15 cellular contexts compared by ENCODE assay signal in genomic region chrX:21166302-21166982, GRCh38.
A peak's percentile ranks its signal among the peaks of the same experiment; 100 is the strongest.
DNase-seq lines count a peak whose midpoint lies in the region; ATAC-seq and TF ChIP-seq lines count a peak whose summit lies in the region.
"Had no signal": no experiment of that assay in that cellular context is flagged by ENCODE, and none has a peak within 500 bp of the region (broad histone marks: within the 10 kb centered on the region; RNA-seq: fewer than 3 reads in every experiment).

No MANE protein-coding gene starts in this region.

- H2BK5ac ChIP-seq in mesenchymal stem cell (ENCODE audit: low read depth, low read length, poor library complexity, severe bottlenecking): no peak overlapping the region

- no TSS peak for BruUV-seq in A673 (replicated peaks; lab: Mats Ljungman, UMichigan)

- H2AK5ac ChIP-seq in mesenchymal stem cell (ENCODE audit: low read length, severe bottlenecking): no peak overlapping the region

- no peaks in the 10 kb centered on the region for H3K9me3 Mint-ChIP-seq in CD4-positive, alpha-beta T cell
- H3K9me3 Mint-ChIP-seq: activated T-cell treated with anti-CD3 and anti-CD28 coated beads, Interleukin-2, amount 50 U/mL, for 24 hours; memory B cell had no signal

- H2BK15ac ChIP-seq in mesenchymal stem cell (ENCODE audit: low read depth, poor library complexity, severe bottlenecking): no peak overlapping the region

- peak; percentile 52 for DNase-seq in AG10803 (ENCODE audit: low read depth)
- DNase-seq in HS-5 (ENCODE audit: low read depth): peak; percentile 29
- DNase-seq in brain microvascular endothelial cell: peak; percentile 46
- DNase-seq in mesenchymal stem cell: peak; percentile 16
- no peak for DNase-seq in CD4-positive, alpha-beta T cell
- DNase-seq in NCI-H82 (lab: John Stamatoyannopoulos, UW): no peak
- no peak for DNase-seq in A673 (ENCODE audit: low spot score)
- DNase-seq: activated T-cell treated with anti-CD3 and anti-CD28 coated beads, Interleukin-2, amount 50 U/mL, for 24 hours; amygdala; MG63; pancreas; stimulated activated CD4-positive, alpha-beta T cell treated with anti-CD3 and anti-CD28 coated beads, Interleukin-1b, Interleukin-23, amount 100 ng/mL, for 48 hours had no signal

- H3K4ac ChIP-seq in mesenchymal stem cell (ENCODE audit: low read depth in 1 of 2, low read length in 2 of 2): no peak overlapping the region

- H2BK120ac ChIP-seq in mesenchymal stem cell (ENCODE audit: low read depth, low read length): no peak overlapping the region

- H4K91ac ChIP-seq in mesenchymal stem cell (ENCODE audit: low read length): no peak overlapping the region

- no peak overlapping the region for H4K8ac ChIP-seq in mesenchymal stem cell (ENCODE audit: low read length)

- no peak overlapping the region for H2AFZ ChIP-seq in mesenchymal stem cell (ENCODE audit: low read depth, low read length)

- no peak overlapping the region for H3K18ac ChIP-seq in mesenchymal stem cell (ENCODE audit: low read depth in 1 of 2, low read length in 2 of 2)

- H3K14ac ChIP-seq in mesenchymal stem cell (ENCODE audit: low read length in 2 of 2): no peak overlapping the region

- CTCF ChIA-PET in CD4-positive, alpha-beta T cell (lab: Charles Lee): no interaction called here
- CTCF ChIA-PET in A673 (lab: Charles Lee): no interaction called here

- H3K4me3 ChIP-seq in AG10803 (ENCODE audit: low read length): no peak overlapping the region
- no peak overlapping the region for H3K4me3 ChIP-seq in brain microvascular endothelial cell (ENCODE audit: low read depth, low read length)
- no peak overlapping the region for H3K4me3 ChIP-seq in mesenchymal stem cell (ENCODE audit: insufficient read depth in 1 of 2, low read depth in 1 of 2, low read length in 2 of 2)
- no peak overlapping the region for H3K4me3 ChIP-seq in A673 (ENCODE audit: low read depth, low read length, poor library complexity, severe bottlenecking)
- H3K4me3 ChIP-seq: BLaER1 treated with 17β-estradiol and CSF1 and Interleukin-3, amounts not matched to agents 10 nM and 100 nM; MG63; pancreas had no signal

- intact Hi-C loops in CD4-positive, alpha-beta T cell (cut with DNase I, micrococcal nuclease): no loop called here
- intact Hi-C loops in A673 (cut with micrococcal nuclease; ENCODE audit: unreplicated experiment): no loop called here

- no peak overlapping the region for H2BK12ac ChIP-seq in mesenchymal stem cell (ENCODE audit: low read length in 2 of 2)

- H3K23ac ChIP-seq in mesenchymal stem cell (ENCODE audit: low read length in 2 of 2): no peak overlapping the region

- H3K4me1 Mint-ChIP-seq in CD4-positive, alpha-beta T cell (ENCODE audit: low read depth): no peaks in the 10 kb centered on the region
- H3K4me1 Mint-ChIP-seq: memory B cell had no signal

- H3K4me1 ChIP-seq in mesenchymal stem cell (ENCODE audit: control insufficient read depth, insufficient read depth, low read depth, low read length): no peaks in the 10 kb centered on the region
- H3K4me1 ChIP-seq in A673 (ENCODE audit: insufficient read depth, low read length, poor library complexity, severe bottlenecking): no peaks in the 10 kb centered on the region
- H3K4me1 ChIP-seq: pancreas had no signal

- TF ChIP-seq CTCF in AG10803 (conservative IDR thresholded peaks at IDR 0.05; ENCODE audit: low read length) (no peak), brain microvascular endothelial cell (IDR thresholded peaks at IDR 0.05; ENCODE audit: low read depth, low read length, missing control alignments) (no peak), A673 (conservative IDR thresholded peaks at IDR 0.05; ENCODE audit: low read depth, low read length) (no peak)
- no peak for TF ChIP-seq CTCF in CD4-positive, alpha-beta T cell (IDR thresholded peaks at IDR 0.05)

- H3K27ac Mint-ChIP-seq in CD4-positive, alpha-beta T cell: no peak overlapping the region
- H3K27ac Mint-ChIP-seq: activated T-cell treated with anti-CD3 and anti-CD28 coated beads, Interleukin-2, amount 50 U/mL, for 24 hours; memory B cell had no signal

- H3K9ac ChIP-seq in mesenchymal stem cell (ENCODE audit: low read length): no peak overlapping the region
- H3K9ac ChIP-seq: BLaER1 treated with 17β-estradiol and CSF1 and Interleukin-3, amounts not matched to agents 10 nM and 100 nM had no signal

- POLR2A ChIA-PET in CD4-positive, alpha-beta T cell (lab: Charles Lee): no interaction called here
- POLR2A ChIA-PET in A673 (lab: Charles Lee; ENCODE audit: low non-redundant PET): no interaction called here

- no peaks in the 10 kb centered on the region for H3K36me3 Mint-ChIP-seq in CD4-positive, alpha-beta T cell (ENCODE audit: low read depth)
- H3K36me3 Mint-ChIP-seq: memory B cell had no signal

- no peak overlapping the region for H3K27ac ChIP-seq in brain microvascular endothelial cell
- H3K27ac ChIP-seq in mesenchymal stem cell (ENCODE audit: low read length, poor library complexity, severe bottlenecking): peak overlapping the region; percentile 76
- no peak overlapping the region for H3K27ac ChIP-seq in CD4-positive, alpha-beta T cell (ENCODE audit: low read depth, low read length)
- H3K27ac ChIP-seq in A673 (ENCODE audit: low read depth, low read length, poor library complexity, severe bottlenecking): no peak overlapping the region
- H3K27ac ChIP-seq: BLaER1 treated with 17β-estradiol and CSF1 and Interleukin-3, amounts not matched to agents 10 nM and 100 nM; pancreas had no signal

- no peaks in the 10 kb centered on the region for H3K36me3 ChIP-seq in brain microvascular endothelial cell (replicated peaks)
- H3K36me3 ChIP-seq in mesenchymal stem cell (ENCODE audit: control insufficient read depth in 1 of 2, insufficient read depth in 2 of 2, low read depth in 1 of 2, low read length in 2 of 2): no peaks in the 10 kb centered on the region
- H3K36me3 ChIP-seq in A673 (ENCODE audit: insufficient read depth, low read length, poor library complexity, severe bottlenecking): no peaks in the 10 kb centered on the region
- H3K36me3 ChIP-seq: BLaER1 treated with 17β-estradiol and CSF1 and Interleukin-3, amounts not matched to agents 10 nM and 100 nM; MG63; pancreas had no signal

- no peak overlapping the region for H3K4me3 Mint-ChIP-seq in CD4-positive, alpha-beta T cell
- H3K4me3 Mint-ChIP-seq: activated T-cell treated with anti-CD3 and anti-CD28 coated beads, Interleukin-2, amount 50 U/mL, for 24 hours; memory B cell had no signal

- in situ Hi-C loops in brain microvascular endothelial cell (cut with HindIII; ENCODE audit: low pct_ligation_motif_present, low sequenced_read_pairs): no loop called here

- no peak for ATAC-seq in HG03196 (IDR thresholded peaks at IDR 0.05; ENCODE audit: unreplicated experiment)
- no peak for ATAC-seq in CD4-positive, alpha-beta T cell (ENCODE audit: poor library complexity)
- ATAC-seq: pancreas had no signal

- WGBS in mesenchymal stem cell: no CpG with 5 or more reads among the region's 4 CpGs

- no peaks in the 10 kb centered on the region for H3K27me3 Mint-ChIP-seq in CD4-positive, alpha-beta T cell
- H3K27me3 Mint-ChIP-seq: activated T-cell treated with anti-CD3 and anti-CD28 coated beads, Interleukin-2, amount 50 U/mL, for 24 hours; memory B cell had no signal

- H3K79me1 ChIP-seq in mesenchymal stem cell (replicated peaks; ENCODE audit: low read length, poor library complexity, severe bottlenecking): no peaks in the 10 kb centered on the region

- peak overlapping the region; percentile 16 for H3K4me2 ChIP-seq in mesenchymal stem cell (ENCODE audit: low read length, poor library complexity, severe bottlenecking)
- H3K4me2 ChIP-seq: BLaER1 treated with 17β-estradiol and CSF1 and Interleukin-3, amounts not matched to agents 10 nM and 100 nM had no signal

- no peaks in the 10 kb centered on the region for H3K9me3 ChIP-seq in mesenchymal stem cell (ENCODE audit: control insufficient read depth, low read length)
- no peaks in the 10 kb centered on the region for H3K9me3 ChIP-seq in CD4-positive, alpha-beta T cell (ENCODE audit: control insufficient read depth, low read length)
- no peaks in the 10 kb centered on the region for H3K9me3 ChIP-seq in A673 (ENCODE audit: low read depth, low read length, poor library complexity, severe bottlenecking)
- H3K9me3 ChIP-seq: BLaER1 treated with 17β-estradiol and CSF1 and Interleukin-3, amounts not matched to agents 10 nM and 100 nM; MG63; pancreas had no signal

- H3K27me3 ChIP-seq in brain microvascular endothelial cell (replicated peaks) (no peaks in the 10 kb centered on the region), mesenchymal stem cell (ENCODE audit: control insufficient read depth in 1 of 2, insufficient read depth in 1 of 2, low read length in 2 of 2) (no peaks in the 10 kb centered on the region), A673 (replicated peaks; ENCODE audit: insufficient read depth, low read depth, low read length, poor library complexity) (no peaks in the 10 kb centered on the region)
- no peaks in the 10 kb centered on the region for H3K27me3 ChIP-seq in CD4-positive, alpha-beta T cell (ENCODE audit: control insufficient read depth, insufficient read depth, low read length)
- H3K27me3 ChIP-seq: BLaER1 treated with 17β-estradiol and CSF1 and Interleukin-3, amounts not matched to agents 10 nM and 100 nM; MG63 had no signal

Comparison
In these comparisons a context has a peak if more than half of its experiments do, and no peak if none do; other contexts are left out.
1. DNase-seq: peak in AG10803 (single experiment), HS-5 (single experiment), brain microvascular endothelial cell (single experiment) and mesenchymal stem cell (single experiment); none in CD4-positive, alpha-beta T cell (0 of 10), NCI-H82 (single experiment) and A673 (single experiment).